In the genomic region with DNA sequence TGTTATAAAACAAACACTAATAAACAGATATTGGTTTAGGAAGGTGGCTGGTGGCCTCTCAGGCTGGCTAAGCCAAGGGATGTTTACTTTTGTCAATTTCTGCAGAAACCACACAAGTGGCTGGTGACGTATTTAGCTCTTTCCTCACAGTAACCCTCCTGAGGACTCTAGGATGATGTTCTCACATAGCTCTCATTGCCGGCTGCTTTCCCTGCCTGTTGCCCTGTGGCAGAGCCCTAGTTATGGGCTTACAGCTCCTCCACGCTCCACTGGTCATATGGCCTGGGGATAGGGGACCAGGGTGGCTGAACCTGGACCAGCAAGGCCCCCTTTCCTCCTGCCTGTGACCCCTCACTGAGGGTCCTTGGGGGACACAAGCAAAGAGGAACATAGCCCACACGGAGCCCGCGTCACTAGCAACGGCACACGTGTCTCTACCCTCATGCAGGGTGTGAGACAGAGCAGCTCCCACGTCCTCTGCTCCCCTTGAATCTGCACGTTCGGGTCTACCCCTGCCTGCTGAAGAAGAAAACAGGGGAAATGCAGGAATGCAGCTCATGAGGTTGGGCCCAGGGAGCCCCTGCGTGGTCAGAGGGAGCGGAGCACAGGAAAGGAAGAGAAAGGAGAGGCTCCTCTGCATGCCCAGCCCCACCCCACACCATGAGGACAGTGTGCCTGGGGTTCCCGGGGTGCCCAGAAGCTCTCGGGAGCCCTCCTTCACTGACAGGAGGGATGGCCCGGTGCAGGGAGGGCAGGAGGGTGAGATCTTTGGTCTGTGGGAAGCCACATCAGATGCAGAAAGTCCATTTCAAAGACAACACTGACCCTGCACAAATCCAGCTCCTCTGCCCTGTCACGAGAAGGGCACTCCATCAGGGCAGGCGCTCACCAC, we compare ENCODE assay signal across 1 cellular context.
TF ChIP-seq lines count a peak whose summit lies in the region.

No MANE protein-coding gene starts in this region.

TF ChIP-seq in H1, 55 proteins besides CTCF, POLR2A, EP300 and RAD21:
- TF ChIP-seq RFX5 (IDR thresholded peaks at IDR 0.05; ENCODE audit: borderline replicate concordance, low read depth, low read length): no peak
- no peak for TF ChIP-seq EZH2 (IDR thresholded peaks at IDR 0.05; ENCODE audit: low read depth, low read length, severe bottlenecking)
- no peak for TF ChIP-seq GTF2F1 (IDR thresholded peaks at IDR 0.05; ENCODE audit: borderline replicate concordance, low read depth, low read length)
- TF ChIP-seq PHF8 (conservative IDR thresholded peaks at IDR 0.05; ENCODE audit: low read depth, low read length): no peak
- TF ChIP-seq ASH2L (IDR thresholded peaks at IDR 0.05; ENCODE audit: low read length): peak; percentile 34
- TF ChIP-seq, protein P1, sequence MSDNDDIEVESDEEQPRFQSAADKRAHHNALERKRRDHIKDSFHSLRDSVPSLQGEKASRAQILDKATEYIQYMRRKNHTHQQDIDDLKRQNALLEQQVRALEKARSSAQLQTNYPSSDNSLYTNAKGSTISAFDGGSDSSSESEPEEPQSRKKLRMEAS (IDR thresholded peaks at IDR 0.05): peak; percentile 53; the same call in 1 of the 2 replicates
- TF ChIP-seq CBX5 (IDR thresholded peaks at IDR 0.05; ENCODE audit: low read depth, low read length): no peak
- peak; percentile 86 for TF ChIP-seq TEAD4 (IDR thresholded peaks at IDR 0.05; ENCODE audit: low read depth, low read length)
- no peak for TF ChIP-seq ZNF274 (IDR thresholded peaks at IDR 0.05; ENCODE audit: borderline replicate concordance, extremely low read depth, low read length)
- no peak for TF ChIP-seq SAP30 (IDR thresholded peaks at IDR 0.05; ENCODE audit: insufficient read depth, insufficient replicate concordance, low read length)
- no peak for TF ChIP-seq KDM1A (IDR thresholded peaks at IDR 0.05; ENCODE audit: borderline replicate concordance, low read length)
- TF ChIP-seq EGR1 (IDR thresholded peaks at IDR 0.05; ENCODE audit: borderline replicate concordance, low read depth, low read length): no peak
